ENCODE assay signal across 22 cellular contexts in genomic region chr16:1518626-1519135, GRCh38. TPM values are rescaled to one million over a fixed set of nuclear protein-coding genes. Genes with fewer than 3 reads are reported as not detected.
DNase-seq lines count a peak whose midpoint lies in the region; ATAC-seq, FAIRE-seq and TF ChIP-seq lines count a peak whose summit lies in the region.
"Had no signal": no experiment of that assay in that cellular context is flagged by ENCODE, and none has a peak within 500 bp of the region (broad histone marks: within the 10 kb centered on the region; RNA-seq: fewer than 3 reads in every experiment).

No MANE protein-coding gene starts in this region.

- no peak for TF ChIP-seq EP300 in A549 (IDR thresholded peaks at IDR 0.05)

- TF ChIP-seq RAD21 in A549 (conservative IDR thresholded peaks at IDR 0.05 in 1 of 2, IDR thresholded peaks at IDR 0.05 in 1 of 2) = no peak

- intact Hi-C loops in sciatic nerve (cut with DNase I) = no loop called here

- H3K36me3 ChIP-seq in bronchial epithelial cell (ENCODE audit: control insufficient read depth, insufficient read depth, low read length) = no peaks in the 10 kb centered on the region
- H3K36me3 ChIP-seq: HAP-1 had no signal

- H3K9me3 ChIP-seq in A549 = peaks cover 8% of the 10 kb centered on the region

- DNase-seq in A549 (ENCODE audit: low read depth in 1 of 2, low spot score in 1 of 2) = no peak
- no peak for DNase-seq in bronchial epithelial cell (ENCODE audit: low read depth)
- DNase-seq in sciatic nerve (ENCODE audit: low spot score) = no peak
- DNase-seq in retina = no peak
- no peak for DNase-seq in medulla oblongata (ENCODE audit: extremely low spot score)
- no peak for DNase-seq in occipital lobe (lab: John Stamatoyannopoulos, UW)
- DNase-seq: CD4-positive, alpha-beta memory T cell; DMS153; GDM1; NCI-H1417; NCI-H187; NCI-H2107; NCI-H2227 treated with DMSO at 0.1 percent for 48 hours; NCI-H510A treated with DMSO at 0.1 percent for 48 hours; NCI-H774; OCI-M1; SHP77 treated with DMSO at 0.1 percent for 48 hours had no signal

- TF ChIP-seq CTCF in A549 (IDR thresholded peaks at IDR 0.05) = no peak
- TF ChIP-seq CTCF in bronchial epithelial cell (IDR thresholded peaks at IDR 0.05; ENCODE audit: insufficient read depth, low read length, severe bottlenecking) = no peak

- no peak overlapping the region for H3K4me2 ChIP-seq in A549
- H3K4me2 ChIP-seq: BLaER1 had no signal

- FAIRE-seq in A549 (lab: Jason Lieb, UNC) (no peak), bronchial epithelial cell (lab: Jason Lieb, UNC) (peak; percentile 36)

- POLR2A ChIA-PET in A549 (lab: Yijun Ruan, JAX) = no interaction called here

- no peak for TF ChIP-seq POLR2A in A549 (IDR thresholded peaks at IDR 0.05; ENCODE audit: low read length)

- no peak overlapping the region for H3K4me3 ChIP-seq in A549
- H3K4me3 ChIP-seq in bronchial epithelial cell (ENCODE audit: low read depth, low read length) = no peak overlapping the region
- H3K4me3 ChIP-seq: BLaER1, HAP-1 had no signal

- no peaks in the 10 kb centered on the region for H3K4me1 ChIP-seq in A549
- H3K4me1 ChIP-seq: BLaER1, HAP-1 had no signal

- no peak overlapping the region for H3K27ac ChIP-seq in A549
- H3K27ac ChIP-seq: BLaER1 had no signal

- CTCF ChIA-PET in A549 (lab: Yijun Ruan, JAX) = interaction anchor here (0.6 to 1.6 kb wide), 4 partner anchors 10 to 183 kb away, joined by 3 to 5 read pairs (median 4); partner anchors contain the start of gene TELO2

- ATAC-seq in A549 (peak; percentile 40 to 62), sciatic nerve (peak; percentile 17)

- H3K27me3 ChIP-seq in bronchial epithelial cell (ENCODE audit: control insufficient read depth, insufficient read depth, low read length) = no peaks in the 10 kb centered on the region
- H3K27me3 ChIP-seq: BLaER1 had no signal

- WGBS in A549 (ENCODE audit: missing lambda C conversion rate) = 90% methylated on average over 12 of the region's 16 CpGs

TF ChIP-seq in A549, 52 proteins besides CTCF, POLR2A, EP300 and RAD21:
- TF ChIP-seq, protein P1, sequence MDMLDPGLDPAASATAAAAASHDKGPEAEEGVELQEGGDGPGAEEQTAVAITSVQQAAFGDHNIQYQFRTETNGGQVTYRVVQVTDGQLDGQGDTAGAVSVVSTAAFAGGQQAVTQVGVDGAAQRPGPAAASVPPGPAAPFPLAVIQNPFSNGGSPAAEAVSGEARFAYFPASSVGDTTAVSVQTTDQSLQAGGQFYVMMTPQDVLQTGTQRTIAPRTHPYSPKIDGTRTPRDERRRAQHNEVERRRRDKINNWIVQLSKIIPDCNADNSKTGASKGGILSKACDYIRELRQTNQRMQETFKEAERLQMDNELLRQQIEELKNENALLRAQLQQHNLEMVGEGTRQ (IDR thresholded peaks at IDR 0.05) = no peak
- TF ChIP-seq, protein P2, sequence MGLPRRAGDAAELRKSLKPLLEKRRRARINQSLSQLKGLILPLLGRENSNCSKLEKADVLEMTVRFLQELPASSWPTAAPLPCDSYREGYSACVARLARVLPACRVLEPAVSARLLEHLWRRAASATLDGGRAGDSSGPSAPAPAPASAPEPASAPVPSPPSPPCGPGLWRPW (IDR thresholded peaks at IDR 0.05) = no peak
- no peak for TF ChIP-seq SREBF2 (IDR thresholded peaks at IDR 0.05)
- TF ChIP-seq, protein P3, sequence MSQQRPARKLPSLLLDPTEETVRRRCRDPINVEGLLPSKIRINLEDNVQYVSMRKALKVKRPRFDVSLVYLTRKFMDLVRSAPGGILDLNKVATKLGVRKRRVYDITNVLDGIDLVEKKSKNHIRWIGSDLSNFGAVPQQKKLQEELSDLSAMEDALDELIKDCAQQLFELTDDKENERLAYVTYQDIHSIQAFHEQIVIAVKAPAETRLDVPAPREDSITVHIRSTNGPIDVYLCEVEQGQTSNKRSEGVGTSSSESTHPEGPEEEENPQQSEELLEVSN (IDR thresholded peaks at IDR 0.05; ENCODE audit: borderline replicate concordance, low read depth) = no peak
- TF ChIP-seq RCOR1 (IDR thresholded peaks at IDR 0.05; ENCODE audit: low read depth, low read length) = no peak
- TF ChIP-seq FOSL2 (IDR thresholded peaks at IDR 0.05) = no peak
- TF ChIP-seq FOSL2 (CRISPR knock-in tag; IDR thresholded peaks at IDR 0.05) = no peak
- TF ChIP-seq MAX (IDR thresholded peaks at IDR 0.05) = no peak
- TF ChIP-seq CEBPB (IDR thresholded peaks at IDR 0.05) = no peak
- TF ChIP-seq ELK1 (IDR thresholded peaks at IDR 0.05; ENCODE audit: low read depth, low read length) = no peak
- TF ChIP-seq, protein P4, sequence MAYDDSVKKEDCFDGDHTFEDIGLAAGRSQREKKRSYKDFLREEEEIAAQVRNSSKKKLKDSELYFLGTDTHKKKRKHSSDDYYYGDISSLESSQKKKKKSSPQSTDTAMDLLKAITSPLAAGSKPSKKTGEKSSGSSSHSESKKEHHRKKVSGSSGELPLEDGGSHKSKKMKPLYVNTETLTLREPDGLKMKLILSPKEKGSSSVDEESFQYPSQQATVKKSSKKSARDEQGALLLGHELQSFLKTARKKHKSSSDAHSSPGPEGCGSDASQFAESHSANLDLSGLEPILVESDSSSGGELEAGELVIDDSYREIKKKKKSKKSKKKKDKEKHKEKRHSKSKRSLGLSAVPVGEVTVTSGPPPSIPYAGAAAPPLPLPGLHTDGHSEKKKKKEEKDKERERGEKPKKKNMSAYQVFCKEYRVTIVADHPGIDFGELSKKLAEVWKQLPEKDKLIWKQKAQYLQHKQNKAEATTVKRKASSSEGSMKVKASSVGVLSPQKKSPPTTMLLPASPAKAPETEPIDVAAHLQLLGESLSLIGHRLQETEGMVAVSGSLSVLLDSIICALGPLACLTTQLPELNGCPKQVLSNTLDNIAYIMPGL (CRISPR knock-in tag; IDR thresholded peaks at IDR 0.05; ENCODE audit: borderline replicate concordance) = no peak
- TF ChIP-seq FOSB (CRISPR knock-in tag; IDR thresholded peaks at IDR 0.05) = no peak
- no peak for TF ChIP-seq POLR2AphosphoS2 (conservative IDR thresholded peaks at IDR 0.05; ENCODE audit: low read length)

RNA-seq across cellular contexts. Expression of gene TMEM204, which starts 14.8 kb away (rescaled TPM):
- polyA plus RNA-seq in A549 (2011; rRNA removed) (not detected in 2 replicates), A549 (2017; fragmentation: RNase III; extraction: RNeasy Plus Mini Kit Qiagen cat#74134 plus additional on column Dnase treatment) (not detected in 3 replicates)
- not detected in 2 replicates for polyA plus RNA-seq in A549 (2012; cell fraction: cytosol; rRNA removed)
- 0.06 TPM in 1 of 2 replicates, not detected in the other for polyA plus RNA-seq in A549 (2012; cell fraction: nucleus; rRNA removed)
- polyA minus RNA-seq in A549 (2011; rRNA and poly(A)+ RNA removed) = not detected in 2 replicates
- total RNA-seq in bronchial epithelial cell (under 0.01 TPM in 1 of 2 replicates, not detected in the other), sciatic nerve (20.4 TPM), occipital lobe (2.5 TPM)
- total RNA-seq: A673, Daoy, M059J had no signal

RNA-seq across cellular contexts. Expression of gene TELO2, which starts 25.5 kb away (rescaled TPM):
- 9.2 and 10.6 TPM in 2 replicates for polyA plus RNA-seq in A549 (2011; rRNA removed)
- 37.8 and 42.8 TPM in 2 replicates for polyA plus RNA-seq in A549 (2012; cell fraction: cytosol; rRNA removed)
- polyA plus RNA-seq in A549 (2012; cell fraction: nucleus; rRNA removed) = 337 and 377 TPM in 2 replicates
- 30.4 to 35.0 TPM (median 34.8 TPM) in 3 replicates for polyA plus RNA-seq in A549 (2017; fragmentation: RNase III; extraction: RNeasy Plus Mini Kit Qiagen cat#74134 plus additional on column Dnase treatment)
- polyA minus RNA-seq in A549 (2011; rRNA and poly(A)+ RNA removed) = 4.6 and 6.8 TPM in 2 replicates
- total RNA-seq in bronchial epithelial cell = 6.4 and 8.2 TPM in 2 replicates
- 27.9 TPM for total RNA-seq in sciatic nerve
- 11.7 TPM for total RNA-seq in occipital lobe

RNA-seq across cellular contexts. Expression of gene PTX4, which starts 29.9 kb away (rescaled TPM):
- polyA plus RNA-seq in A549 (2011; rRNA removed) (not detected in 2 replicates), A549 (2017; fragmentation: RNase III; extraction: RNeasy Plus Mini Kit Qiagen cat#74134 plus additional on column Dnase treatment) (0.07 TPM in 2 of 3 replicates, not detected in the other)
- polyA plus RNA-seq in A549 (2012; cell fraction: cytosol; rRNA removed) = not detected in 2 replicates
- polyA plus RNA-seq in A549 (2012; cell fraction: nucleus; rRNA removed) = 0.12 TPM in 1 of 2 replicates, not detected in the other
- polyA minus RNA-seq in A549 (2011; rRNA and poly(A)+ RNA removed) = not detected in 2 replicates
- total RNA-seq in bronchial epithelial cell (under 0.01 TPM in 1 of 2 replicates, not detected in the other), sciatic nerve (not detected), occipital lobe (not detected)
- total RNA-seq: A673; CD4-positive, alpha-beta memory T cell; Daoy; M059J had no signal
- polyA plus RNA-seq: CD4-positive, alpha-beta memory T cell had no signal

RNA-seq across cellular contexts. Expression of gene CLCN7, which starts 43.9 kb away (rescaled TPM):
- 17.2 and 19.9 TPM in 2 replicates for polyA plus RNA-seq in A549 (2011; rRNA removed)
- 52.1 and 62.2 TPM in 2 replicates for polyA plus RNA-seq in A549 (2012; cell fraction: cytosol; rRNA removed)
- polyA plus RNA-seq in A549 (2012; cell fraction: nucleus; rRNA removed) = 218 and 307 TPM in 2 replicates
- 51.6 to 69.7 TPM (median 62.8 TPM) in 3 replicates for polyA plus RNA-seq in A549 (2017; fragmentation: RNase III; extraction: RNeasy Plus Mini Kit Qiagen cat#74134 plus additional on column Dnase treatment)
- 28.2 and 40.0 TPM in 2 replicates for polyA minus RNA-seq in A549 (2011; rRNA and poly(A)+ RNA removed)
- 36.6 and 46.7 TPM in 2 replicates for total RNA-seq in bronchial epithelial cell
- total RNA-seq in sciatic nerve = 67.0 TPM
- total RNA-seq in occipital lobe = 29.2 TPM
